1 cellular context compared by ENCODE assay signal in genomic region chr9:83526901-83527300, GRCh38.
TF ChIP-seq lines count a peak whose summit lies in the region.

No MANE protein-coding gene starts in this region.

TF ChIP-seq in HepG2, 621 proteins besides CTCF, POLR2A, EP300 and RAD21 (continued from another document and continues in another):
- TF ChIP-seq HMGXB4 (CRISPR knock-in tag; IDR thresholded peaks at IDR 0.05; ENCODE audit: borderline replicate concordance in 1 of 2, low read depth in 1 of 2) (no peak), ZNF597 (CRISPR knock-in tag; IDR thresholded peaks at IDR 0.05) (no peak), ZNF296 (CRISPR knock-in tag; conservative IDR thresholded peaks at IDR 0.05) (no peak), ZNF713 (CRISPR knock-in tag; IDR thresholded peaks at IDR 0.05) (no peak), ETS1 (CRISPR knock-in tag; IDR thresholded peaks at IDR 0.05) (no peak), SETDB1 (CRISPR knock-in tag; IDR thresholded peaks at IDR 0.05; ENCODE audit: borderline replicate concordance) (no peak), ETV5 (CRISPR knock-in tag; IDR thresholded peaks at IDR 0.05; ENCODE audit: borderline replicate concordance) (peak; percentile 26; the same call in 1 of the 2 replicates), HDAC2 (CRISPR knock-in tag; IDR thresholded peaks at IDR 0.05) (peak; percentile 53; the same call in 1 of the 2 replicates), MXD4 (CRISPR knock-in tag; IDR thresholded peaks at IDR 0.05) (no peak), SIX1 (CRISPR knock-in tag; IDR thresholded peaks at IDR 0.05; ENCODE audit: borderline replicate concordance) (peak; percentile 38; the same call in 1 of the 2 replicates), CHCHD3 (CRISPR knock-in tag; IDR thresholded peaks at IDR 0.05) (no peak), SP140L (CRISPR knock-in tag; IDR thresholded peaks at IDR 0.05; ENCODE audit: borderline replicate concordance) (no peak), CENPT (CRISPR knock-in tag; IDR thresholded peaks at IDR 0.05; ENCODE audit: low read depth) (no peak), NCOA5 (CRISPR knock-in tag; IDR thresholded peaks at IDR 0.05) (no peak), NPAS2 (CRISPR knock-in tag; IDR thresholded peaks at IDR 0.05; ENCODE audit: borderline replicate concordance) (no peak), JUN (CRISPR knock-in tag; IDR thresholded peaks at IDR 0.05) (no peak), ZBTB20 (CRISPR knock-in tag; IDR thresholded peaks at IDR 0.05; ENCODE audit: borderline replicate concordance, low read depth) (no peak), SOX6 (IDR thresholded peaks at IDR 0.05) (no peak), SOX6 (CRISPR knock-in tag; IDR thresholded peaks at IDR 0.05) (peak; percentile 67), TSC22D2 (CRISPR knock-in tag; IDR thresholded peaks at IDR 0.05; ENCODE audit: borderline replicate concordance) (no peak), FOXA1 (IDR thresholded peaks at IDR 0.05) (no peak), FOXA1 (CRISPR knock-in tag; IDR thresholded peaks at IDR 0.05) (peak; percentile 36; the same call in 1 of the 2 replicates), MATR3 (CRISPR knock-in tag; IDR thresholded peaks at IDR 0.05) (no peak), TGIF2 (CRISPR knock-in tag; IDR thresholded peaks at IDR 0.05) (no peak), SOX13 (IDR thresholded peaks at IDR 0.05) (no peak), SOX13 (CRISPR knock-in tag; conservative IDR thresholded peaks at IDR 0.05 in 1 of 2, IDR thresholded peaks at IDR 0.05 in 1 of 2) (peak in 1 of 2 experiments; percentile 69; a peak in 2 of 4 replicates), RXRA (CRISPR knock-in tag; IDR thresholded peaks at IDR 0.05) (peak; percentile 89; the same call in 1 of the 2 replicates), MTF2 (CRISPR knock-in tag; IDR thresholded peaks at IDR 0.05; ENCODE audit: borderline replicate concordance) (no peak), STAT6 (CRISPR knock-in tag; IDR thresholded peaks at IDR 0.05; ENCODE audit: borderline replicate concordance) (no peak), ZNF746 (CRISPR knock-in tag; IDR thresholded peaks at IDR 0.05) (no peak), ZNF749 (CRISPR knock-in tag; IDR thresholded peaks at IDR 0.05; ENCODE audit: borderline replicate concordance) (no peak), ZNF343 (CRISPR knock-in tag; IDR thresholded peaks at IDR 0.05) (no peak), SNAPC2 (CRISPR knock-in tag; IDR thresholded peaks at IDR 0.05) (0 out of 2 replicates have a peak, but pooled peaks have one; percentile 31), ZBTB34 (CRISPR knock-in tag; IDR thresholded peaks at IDR 0.05) (peak; percentile 97), FOXJ3 (CRISPR knock-in tag; IDR thresholded peaks at IDR 0.05; ENCODE audit: borderline replicate concordance) (peak; percentile 60; the same call in 1 of the 2 replicates), ZNF543 (CRISPR knock-in tag; IDR thresholded peaks at IDR 0.05) (no peak), KDM3A (CRISPR knock-in tag; IDR thresholded peaks at IDR 0.05; ENCODE audit: low read depth) (no peak), IRF2 (CRISPR knock-in tag; IDR thresholded peaks at IDR 0.05) (0 out of 2 replicates have a peak, but pooled peaks have one; percentile 19), ASH2L (IDR thresholded peaks at IDR 0.05; ENCODE audit: insufficient read length, low read depth, low read length) (peak; percentile 46), HDAC1 (CRISPR knock-in tag; IDR thresholded peaks at IDR 0.05) (peak; percentile 50), MYPOP (CRISPR knock-in tag; IDR thresholded peaks at IDR 0.05) (no peak), ZNF251 (CRISPR knock-in tag; IDR thresholded peaks at IDR 0.05) (no peak), PLRG1 (conservative IDR thresholded peaks at IDR 0.05) (no peak)
- TF ChIP-seq, protein P1, sequence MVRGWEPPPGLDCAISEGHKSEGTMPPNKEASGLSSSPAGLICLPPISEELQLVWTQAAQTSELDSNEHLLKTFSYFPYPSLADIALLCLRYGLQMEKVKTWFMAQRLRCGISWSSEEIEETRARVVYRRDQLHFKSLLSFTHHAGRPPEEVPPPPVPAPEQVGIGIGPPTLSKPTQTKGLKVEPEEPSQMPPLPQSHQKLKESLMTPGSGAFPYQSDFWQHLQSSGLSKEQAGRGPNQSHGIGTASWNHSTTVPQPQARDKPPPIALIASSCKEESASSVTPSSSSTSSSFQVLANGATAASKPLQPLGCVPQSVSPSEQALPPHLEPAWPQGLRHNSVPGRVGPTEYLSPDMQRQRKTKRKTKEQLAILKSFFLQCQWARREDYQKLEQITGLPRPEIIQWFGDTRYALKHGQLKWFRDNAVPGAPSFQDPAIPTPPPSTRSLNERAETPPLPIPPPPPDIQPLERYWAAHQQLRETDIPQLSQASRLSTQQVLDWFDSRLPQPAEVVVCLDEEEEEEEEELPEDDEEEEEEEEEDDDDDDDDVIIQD (CRISPR knock-in tag; IDR thresholded peaks at IDR 0.05; ENCODE audit: low read depth): 0 out of 2 replicates have a peak, but pooled peaks have one; percentile 28
- TF ChIP-seq, protein P2, sequence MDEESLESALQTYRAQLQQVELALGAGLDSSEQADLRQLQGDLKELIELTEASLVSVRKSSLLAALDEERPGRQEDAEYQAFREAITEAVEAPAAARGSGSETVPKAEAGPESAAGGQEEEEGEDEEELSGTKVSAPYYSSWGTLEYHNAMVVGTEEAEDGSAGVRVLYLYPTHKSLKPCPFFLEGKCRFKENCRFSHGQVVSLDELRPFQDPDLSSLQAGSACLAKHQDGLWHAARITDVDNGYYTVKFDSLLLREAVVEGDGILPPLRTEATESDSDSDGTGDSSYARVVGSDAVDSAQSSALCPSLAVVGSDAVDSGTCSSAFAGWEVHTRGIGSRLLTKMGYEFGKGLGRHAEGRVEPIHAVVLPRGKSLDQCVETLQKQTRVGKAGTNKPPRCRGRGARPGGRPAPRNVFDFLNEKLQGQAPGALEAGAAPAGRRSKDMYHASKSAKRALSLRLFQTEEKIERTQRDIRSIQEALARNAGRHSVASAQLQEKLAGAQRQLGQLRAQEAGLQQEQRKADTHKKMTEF (CRISPR knock-in tag; IDR thresholded peaks at IDR 0.05): 0 out of 2 replicates have a peak, but pooled peaks have one; percentile 30
- TF ChIP-seq, protein P3, sequence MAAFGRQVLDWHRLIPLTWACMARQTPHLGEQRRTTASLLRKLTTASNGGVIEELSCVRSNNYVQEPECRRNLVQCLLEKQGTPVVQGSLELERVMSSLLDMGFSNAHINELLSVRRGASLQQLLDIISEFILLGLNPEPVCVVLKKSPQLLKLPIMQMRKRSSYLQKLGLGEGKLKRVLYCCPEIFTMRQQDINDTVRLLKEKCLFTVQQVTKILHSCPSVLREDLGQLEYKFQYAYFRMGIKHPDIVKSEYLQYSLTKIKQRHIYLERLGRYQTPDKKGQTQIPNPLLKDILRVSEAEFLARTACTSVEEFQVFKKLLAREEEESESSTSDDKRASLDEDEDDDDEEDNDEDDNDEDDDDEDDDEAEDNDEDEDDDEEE (CRISPR knock-in tag; IDR thresholded peaks at IDR 0.05): no peak
- TF ChIP-seq, protein P4, sequence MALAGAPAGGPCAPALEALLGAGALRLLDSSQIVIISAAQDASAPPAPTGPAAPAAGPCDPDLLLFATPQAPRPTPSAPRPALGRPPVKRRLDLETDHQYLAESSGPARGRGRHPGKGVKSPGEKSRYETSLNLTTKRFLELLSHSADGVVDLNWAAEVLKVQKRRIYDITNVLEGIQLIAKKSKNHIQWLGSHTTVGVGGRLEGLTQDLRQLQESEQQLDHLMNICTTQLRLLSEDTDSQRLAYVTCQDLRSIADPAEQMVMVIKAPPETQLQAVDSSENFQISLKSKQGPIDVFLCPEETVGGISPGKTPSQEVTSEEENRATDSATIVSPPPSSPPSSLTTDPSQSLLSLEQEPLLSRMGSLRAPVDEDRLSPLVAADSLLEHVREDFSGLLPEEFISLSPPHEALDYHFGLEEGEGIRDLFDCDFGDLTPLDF (CRISPR knock-in tag; IDR thresholded peaks at IDR 0.05): no peak
- TF ChIP-seq, protein P5, sequence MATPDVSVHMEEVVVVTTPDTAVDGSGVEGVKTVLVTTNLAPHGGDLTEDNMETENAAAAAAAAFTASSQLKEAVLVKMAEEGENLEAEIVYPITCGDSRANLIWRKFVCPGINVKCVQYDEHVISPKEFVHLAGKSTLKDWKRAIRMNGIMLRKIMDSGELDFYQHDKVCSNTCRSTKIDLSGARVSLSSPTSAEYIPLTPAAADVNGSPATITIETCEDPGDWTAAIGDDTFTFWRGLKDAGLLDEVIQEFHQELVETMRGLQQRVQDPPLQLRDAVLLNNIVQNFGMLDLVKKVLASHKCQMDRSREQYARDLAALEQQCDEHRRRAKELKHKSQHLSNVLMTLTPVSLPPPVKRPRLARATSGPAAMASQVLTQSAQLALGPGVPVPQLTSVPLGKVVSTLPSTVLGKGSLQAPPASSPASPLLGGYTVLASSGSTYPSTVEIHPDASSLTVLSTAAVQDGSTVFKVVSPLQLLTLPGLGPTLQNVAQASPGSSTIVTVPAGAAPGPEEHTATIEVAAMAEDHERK (CRISPR knock-in tag; IDR thresholded peaks at IDR 0.05; ENCODE audit: low read depth): no peak
- TF ChIP-seq, protein P6, sequence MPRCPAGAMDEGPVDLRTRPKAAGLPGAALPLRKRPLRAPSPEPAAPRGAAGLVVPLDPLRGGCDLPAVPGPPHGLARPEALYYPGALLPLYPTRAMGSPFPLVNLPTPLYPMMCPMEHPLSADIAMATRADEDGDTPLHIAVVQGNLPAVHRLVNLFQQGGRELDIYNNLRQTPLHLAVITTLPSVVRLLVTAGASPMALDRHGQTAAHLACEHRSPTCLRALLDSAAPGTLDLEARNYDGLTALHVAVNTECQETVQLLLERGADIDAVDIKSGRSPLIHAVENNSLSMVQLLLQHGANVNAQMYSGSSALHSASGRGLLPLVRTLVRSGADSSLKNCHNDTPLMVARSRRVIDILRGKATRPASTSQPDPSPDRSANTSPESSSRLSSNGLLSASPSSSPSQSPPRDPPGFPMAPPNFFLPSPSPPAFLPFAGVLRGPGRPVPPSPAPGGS (CRISPR knock-in tag; IDR thresholded peaks at IDR 0.05): no peak
